1 cellular context compared by ENCODE assay signal in genomic region chr16:54285414-54286066, GRCh38.
TF ChIP-seq lines count a peak whose summit lies in the region.

No MANE protein-coding gene starts in this region.

TF ChIP-seq in HepG2, 621 proteins besides CTCF, POLR2A, EP300 and RAD21 (continued from another document and continues in another):
- TF ChIP-seq POGK (CRISPR knock-in tag; conservative IDR thresholded peaks at IDR 0.05) (peak; percentile 15; the same call in 1 of the 2 replicates), RNF2 (conservative IDR thresholded peaks at IDR 0.05; ENCODE audit: low read depth) (no peak; the same call in 1 of the 2 replicates), KDM3A (CRISPR knock-in tag; IDR thresholded peaks at IDR 0.05; ENCODE audit: low read depth) (peak; percentile 62; the same call in 1 of the 2 replicates), GMEB1 (CRISPR knock-in tag; IDR thresholded peaks at IDR 0.05; ENCODE audit: borderline replicate concordance) (0 out of 2 replicates have a peak, but pooled peaks have one; percentile 10), HHEX (CRISPR knock-in tag; IDR thresholded peaks at IDR 0.05) (no peak), SMAD1 (CRISPR knock-in tag; IDR thresholded peaks at IDR 0.05; ENCODE audit: borderline replicate concordance, low read depth) (no peak), ZNF672 (CRISPR knock-in tag; IDR thresholded peaks at IDR 0.05) (no peak), HES4 (CRISPR knock-in tag; IDR thresholded peaks at IDR 0.05; ENCODE audit: borderline replicate concordance) (no peak), CREBL2 (CRISPR knock-in tag; IDR thresholded peaks at IDR 0.05; ENCODE audit: borderline replicate concordance) (0 out of 2 replicates have a peak, but pooled peaks have one; percentile 60), NR1H2 (CRISPR knock-in tag; IDR thresholded peaks at IDR 0.05; ENCODE audit: borderline replicate concordance, low read depth) (peak; percentile 31; the same call in 1 of the 2 replicates), KLF15 (CRISPR knock-in tag; IDR thresholded peaks at IDR 0.05; ENCODE audit: borderline replicate concordance) (0 out of 2 replicates have a peak, but pooled peaks have one; percentile 54), NCOA5 (CRISPR knock-in tag; IDR thresholded peaks at IDR 0.05) (no peak), NKX3-1 (CRISPR knock-in tag; IDR thresholded peaks at IDR 0.05) (0 out of 2 replicates have a peak, but pooled peaks have one; percentile 31), TBX3 (IDR thresholded peaks at IDR 0.05; ENCODE audit: borderline replicate concordance) (no peak), SAP130 (CRISPR knock-in tag; IDR thresholded peaks at IDR 0.05; ENCODE audit: low read depth) (peak; percentile 68), GABPB1 (CRISPR knock-in tag; IDR thresholded peaks at IDR 0.05) (peak; percentile 58), SMAD9 (CRISPR knock-in tag; IDR thresholded peaks at IDR 0.05) (no peak), ATF1 (CRISPR knock-in tag; IDR thresholded peaks at IDR 0.05) (no peak), DR1 (CRISPR knock-in tag; IDR thresholded peaks at IDR 0.05) (no peak), BHLHE40 (IDR thresholded peaks at IDR 0.05; ENCODE audit: low read length) (no peak), ARNT (IDR thresholded peaks at IDR 0.05) (no peak), ASH2L (IDR thresholded peaks at IDR 0.05; ENCODE audit: insufficient read length, low read depth, low read length) (no peak), ZNF768 (CRISPR knock-in tag; IDR thresholded peaks at IDR 0.05) (peak; percentile 35; the same call in 1 of the 2 replicates), DNMT3B (CRISPR knock-in tag; conservative IDR thresholded peaks at IDR 0.05) (0 out of 2 replicates have a peak, but pooled peaks have one; percentile 34), YY1 (IDR thresholded peaks at IDR 0.05; ENCODE audit: insufficient read depth, insufficient replicate concordance, low read depth, low read length) (peak; percentile 4), NFE2L1 (CRISPR knock-in tag; IDR thresholded peaks at IDR 0.05; ENCODE audit: borderline replicate concordance) (no peak), CHD4 (IDR thresholded peaks at IDR 0.05; ENCODE audit: borderline replicate concordance, low read length) (no peak), SIX4 (CRISPR knock-in tag; IDR thresholded peaks at IDR 0.05) (0 out of 2 replicates have a peak, but pooled peaks have one; percentile 8), HDAC1 (CRISPR knock-in tag; IDR thresholded peaks at IDR 0.05) (peak; percentile 60; the same call in 1 of the 2 replicates), THRA (CRISPR knock-in tag; IDR thresholded peaks at IDR 0.05; ENCODE audit: borderline replicate concordance) (no peak), ZNF776 (CRISPR knock-in tag; IDR thresholded peaks at IDR 0.05) (peak; percentile 8; the same call in 1 of the 2 replicates), ZNF737 (CRISPR knock-in tag; IDR thresholded peaks at IDR 0.05; ENCODE audit: borderline replicate concordance) (no peak), CCDC6 (CRISPR knock-in tag; IDR thresholded peaks at IDR 0.05) (0 out of 2 replicates have a peak, but pooled peaks have one; percentile 42)
- TF ChIP-seq, protein P1, sequence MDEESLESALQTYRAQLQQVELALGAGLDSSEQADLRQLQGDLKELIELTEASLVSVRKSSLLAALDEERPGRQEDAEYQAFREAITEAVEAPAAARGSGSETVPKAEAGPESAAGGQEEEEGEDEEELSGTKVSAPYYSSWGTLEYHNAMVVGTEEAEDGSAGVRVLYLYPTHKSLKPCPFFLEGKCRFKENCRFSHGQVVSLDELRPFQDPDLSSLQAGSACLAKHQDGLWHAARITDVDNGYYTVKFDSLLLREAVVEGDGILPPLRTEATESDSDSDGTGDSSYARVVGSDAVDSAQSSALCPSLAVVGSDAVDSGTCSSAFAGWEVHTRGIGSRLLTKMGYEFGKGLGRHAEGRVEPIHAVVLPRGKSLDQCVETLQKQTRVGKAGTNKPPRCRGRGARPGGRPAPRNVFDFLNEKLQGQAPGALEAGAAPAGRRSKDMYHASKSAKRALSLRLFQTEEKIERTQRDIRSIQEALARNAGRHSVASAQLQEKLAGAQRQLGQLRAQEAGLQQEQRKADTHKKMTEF (CRISPR knock-in tag; IDR thresholded peaks at IDR 0.05): peak; percentile 58; the same call in 1 of the 2 replicates
- TF ChIP-seq, protein P2, sequence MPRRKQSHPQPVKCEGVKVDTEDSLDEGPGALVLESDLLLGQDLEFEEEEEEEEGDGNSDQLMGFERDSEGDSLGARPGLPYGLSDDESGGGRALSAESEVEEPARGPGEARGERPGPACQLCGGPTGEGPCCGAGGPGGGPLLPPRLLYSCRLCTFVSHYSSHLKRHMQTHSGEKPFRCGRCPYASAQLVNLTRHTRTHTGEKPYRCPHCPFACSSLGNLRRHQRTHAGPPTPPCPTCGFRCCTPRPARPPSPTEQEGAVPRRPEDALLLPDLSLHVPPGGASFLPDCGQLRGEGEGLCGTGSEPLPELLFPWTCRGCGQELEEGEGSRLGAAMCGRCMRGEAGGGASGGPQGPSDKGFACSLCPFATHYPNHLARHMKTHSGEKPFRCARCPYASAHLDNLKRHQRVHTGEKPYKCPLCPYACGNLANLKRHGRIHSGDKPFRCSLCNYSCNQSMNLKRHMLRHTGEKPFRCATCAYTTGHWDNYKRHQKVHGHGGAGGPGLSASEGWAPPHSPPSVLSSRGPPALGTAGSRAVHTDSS (CRISPR knock-in tag; conservative IDR thresholded peaks at IDR 0.05): 0 out of 2 replicates have a peak, but pooled peaks have one; percentile 36
- TF ChIP-seq, protein P3, sequence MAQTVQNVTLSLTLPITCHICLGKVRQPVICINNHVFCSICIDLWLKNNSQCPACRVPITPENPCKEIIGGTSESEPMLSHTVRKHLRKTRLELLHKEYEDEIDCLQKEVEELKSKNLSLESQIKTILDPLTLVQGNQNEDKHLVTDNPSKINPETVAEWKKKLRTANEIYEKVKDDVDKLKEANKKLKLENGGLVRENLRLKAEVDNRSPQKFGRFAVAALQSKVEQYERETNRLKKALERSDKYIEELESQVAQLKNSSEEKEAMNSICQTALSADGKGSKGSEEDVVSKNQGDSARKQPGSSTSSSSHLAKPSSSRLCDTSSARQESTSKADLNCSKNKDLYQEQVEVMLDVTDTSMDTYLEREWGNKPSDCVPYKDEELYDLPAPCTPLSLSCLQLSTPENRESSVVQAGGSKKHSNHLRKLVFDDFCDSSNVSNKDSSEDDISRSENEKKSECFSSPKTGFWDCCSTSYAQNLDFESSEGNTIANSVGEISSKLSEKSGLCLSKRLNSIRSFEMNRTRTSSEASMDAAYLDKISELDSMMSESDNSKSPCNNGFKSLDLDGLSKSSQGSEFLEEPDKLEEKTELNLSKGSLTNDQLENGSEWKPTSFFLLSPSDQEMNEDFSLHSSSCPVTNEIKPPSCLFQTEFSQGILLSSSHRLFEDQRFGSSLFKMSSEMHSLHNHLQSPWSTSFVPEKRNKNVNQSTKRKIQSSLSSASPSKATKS (CRISPR knock-in tag; IDR thresholded peaks at IDR 0.05): no peak
- TF ChIP-seq, protein P4, sequence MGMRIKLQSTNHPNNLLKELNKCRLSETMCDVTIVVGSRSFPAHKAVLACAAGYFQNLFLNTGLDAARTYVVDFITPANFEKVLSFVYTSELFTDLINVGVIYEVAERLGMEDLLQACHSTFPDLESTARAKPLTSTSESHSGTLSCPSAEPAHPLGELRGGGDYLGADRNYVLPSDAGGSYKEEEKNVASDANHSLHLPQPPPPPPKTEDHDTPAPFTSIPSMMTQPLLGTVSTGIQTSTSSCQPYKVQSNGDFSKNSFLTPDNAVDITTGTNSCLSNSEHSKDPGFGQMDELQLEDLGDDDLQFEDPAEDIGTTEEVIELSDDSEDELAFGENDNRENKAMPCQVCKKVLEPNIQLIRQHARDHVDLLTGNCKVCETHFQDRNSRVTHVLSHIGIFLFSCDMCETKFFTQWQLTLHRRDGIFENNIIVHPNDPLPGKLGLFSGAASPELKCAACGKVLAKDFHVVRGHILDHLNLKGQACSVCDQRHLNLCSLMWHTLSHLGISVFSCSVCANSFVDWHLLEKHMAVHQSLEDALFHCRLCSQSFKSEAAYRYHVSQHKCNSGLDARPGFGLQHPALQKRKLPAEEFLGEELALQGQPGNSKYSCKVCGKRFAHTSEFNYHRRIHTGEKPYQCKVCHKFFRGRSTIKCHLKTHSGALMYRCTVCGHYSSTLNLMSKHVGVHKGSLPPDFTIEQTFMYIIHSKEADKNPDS (CRISPR knock-in tag; IDR thresholded peaks at IDR 0.05): 0 out of 2 replicates have a peak, but pooled peaks have one; percentile 51
- TF ChIP-seq, protein P5, sequence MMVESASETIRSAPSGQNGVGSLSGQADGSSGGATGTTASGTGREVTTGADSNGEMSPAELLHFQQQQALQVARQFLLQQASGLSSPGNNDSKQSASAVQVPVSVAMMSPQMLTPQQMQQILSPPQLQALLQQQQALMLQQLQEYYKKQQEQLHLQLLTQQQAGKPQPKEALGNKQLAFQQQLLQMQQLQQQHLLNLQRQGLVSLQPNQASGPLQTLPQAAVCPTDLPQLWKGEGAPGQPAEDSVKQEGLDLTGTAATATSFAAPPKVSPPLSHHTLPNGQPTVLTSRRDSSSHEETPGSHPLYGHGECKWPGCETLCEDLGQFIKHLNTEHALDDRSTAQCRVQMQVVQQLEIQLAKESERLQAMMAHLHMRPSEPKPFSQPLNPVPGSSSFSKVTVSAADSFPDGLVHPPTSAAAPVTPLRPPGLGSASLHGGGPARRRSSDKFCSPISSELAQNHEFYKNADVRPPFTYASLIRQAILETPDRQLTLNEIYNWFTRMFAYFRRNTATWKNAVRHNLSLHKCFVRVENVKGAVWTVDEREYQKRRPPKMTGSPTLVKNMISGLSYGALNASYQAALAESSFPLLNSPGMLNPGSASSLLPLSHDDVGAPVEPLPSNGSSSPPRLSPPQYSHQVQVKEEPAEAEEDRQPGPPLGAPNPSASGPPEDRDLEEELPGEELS (CRISPR knock-in tag; IDR thresholded peaks at IDR 0.05): no peak
